Comparison of ENCODE assay signal across 29 cellular contexts in the genomic region with DNA sequence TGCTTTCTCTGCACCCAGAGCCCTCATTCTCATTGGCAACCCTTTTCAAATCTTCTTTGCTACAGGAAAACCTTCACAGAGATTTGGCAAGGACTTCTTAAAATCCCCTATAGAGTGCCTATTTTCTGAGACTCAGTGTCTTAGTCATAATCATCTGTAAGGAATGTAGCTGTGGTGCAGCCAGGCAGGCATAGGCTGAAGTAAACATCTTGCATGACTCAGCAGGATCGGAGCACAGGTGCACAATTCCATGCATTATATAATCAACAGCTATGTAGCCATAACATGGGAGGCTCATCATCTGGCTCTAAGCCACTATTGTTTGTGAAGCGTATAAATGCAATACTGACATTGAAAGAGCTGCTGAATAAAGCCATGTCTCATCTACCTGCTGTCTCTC.
"Had no signal": no experiment of that assay in that cellular context is flagged by ENCODE, and none has a peak within 500 bp of the region (broad histone marks: within the 10 kb centered on the region; RNA-seq: fewer than 3 reads in every experiment).

No MANE protein-coding gene starts in this region.

- H3K9me3 Mint-ChIP-seq: activated CD4-positive, alpha-beta T cell treated with anti-CD3 and anti-CD28 coated beads, Interleukin-2, amount 10 ng/mL, durations not matched to agents 24 days and 14 days; activated CD8-positive, alpha-beta T cell treated with anti-CD3 and anti-CD28 coated beads for 36 hours; activated naive CD8-positive, alpha-beta T cell treated with anti-CD3 and anti-CD28 coated beads, Interleukin-2, amount 50 U/mL, for 24 hours; effector memory CD8-positive, alpha-beta T cell; memory B cell; T-helper 1 cell treated with Interleukin-12 subunit alpha and Interleukin-12 subunit beta and Interleukin-4 antibody, amounts not matched to agents 30 μg/mL and 1 μg/mL, for 36 hours had no signal

- H3K9me3 ChIP-seq: body of pancreas, esophagus muscularis mucosa, tibial artery had no signal

- H3K27me3 ChIP-seq: body of pancreas, esophagus muscularis mucosa, tibial artery had no signal

- H3K4me1 ChIP-seq: body of pancreas, esophagus muscularis mucosa, parathyroid adenoma, tibial artery had no signal

- ATAC-seq: activated CD8-positive, alpha-beta memory T cell treated with anti-CD3 and anti-CD28 coated beads, Interleukin-2, amount 10 ng/mL, durations not matched to agents 7 days and 5 days; activated CD8-positive, alpha-beta T cell treated with anti-CD3 and anti-CD28 coated beads for 36 hours; activated naive CD8-positive, alpha-beta T cell treated with anti-CD3 and anti-CD28 coated beads, Interleukin-2, amount 50 U/mL, for 24 hours; body of pancreas; effector memory CD8-positive, alpha-beta T cell; left cardiac atrium; right cardiac atrium; stimulated activated naive CD8-positive, alpha-beta T cell treated with anti-CD3 and anti-CD28 coated beads, Interleukin-15, Interleukin-2, amounts not matched to agents 100 U/mL and 50 U/mL, for 24 hours had no signal

- H3K36me3 Mint-ChIP-seq: activated CD8-positive, alpha-beta memory T cell treated with anti-CD3 and anti-CD28 coated beads, Interleukin-2, amount 10 ng/mL, durations not matched to agents 7 days and 5 days; memory B cell had no signal

- H3K4me3 ChIP-seq: body of pancreas, esophagus muscularis mucosa, tibial artery had no signal

- H3K27ac Mint-ChIP-seq: activated CD4-positive, alpha-beta T cell treated with anti-CD3 and anti-CD28 coated beads, Interleukin-2, amount 10 ng/mL, durations not matched to agents 24 days and 14 days; activated CD8-positive, alpha-beta memory T cell treated with anti-CD3 and anti-CD28 coated beads, Interleukin-2, amount 10 ng/mL, durations not matched to agents 7 days and 5 days; activated CD8-positive, alpha-beta T cell treated with anti-CD3 and anti-CD28 coated beads for 36 hours; activated naive CD8-positive, alpha-beta T cell treated with anti-CD3 and anti-CD28 coated beads, Interleukin-2, amount 50 U/mL, for 24 hours; effector memory CD8-positive, alpha-beta T cell; memory B cell; nephron progenitor cell; T-helper 1 cell treated with Interleukin-12 subunit alpha and Interleukin-12 subunit beta and Interleukin-4 antibody, amounts not matched to agents 30 μg/mL and 1 μg/mL, for 36 hours had no signal

- H3K9ac ChIP-seq: parathyroid adenoma had no signal

- H3K4me1 Mint-ChIP-seq: activated CD4-positive, alpha-beta T cell treated with anti-CD3 and anti-CD28 coated beads, Interleukin-2, amount 10 ng/mL, durations not matched to agents 24 days and 14 days; activated CD8-positive, alpha-beta memory T cell treated with anti-CD3 and anti-CD28 coated beads, Interleukin-2, amount 10 ng/mL, durations not matched to agents 7 days and 5 days; activated naive CD8-positive, alpha-beta T cell treated with anti-CD3 and anti-CD28 coated beads, Interleukin-2, amount 50 U/mL, for 24 hours; memory B cell; nephron progenitor cell had no signal

- H2AFZ ChIP-seq: parathyroid adenoma had no signal

- H3K27ac ChIP-seq: body of pancreas, esophagus muscularis mucosa, parathyroid adenoma, tibial artery had no signal

- H3K4me3 Mint-ChIP-seq: activated CD4-positive, alpha-beta T cell treated with anti-CD3 and anti-CD28 coated beads, Interleukin-2, amount 10 ng/mL, durations not matched to agents 24 days and 14 days; activated CD8-positive, alpha-beta memory T cell treated with anti-CD3 and anti-CD28 coated beads, Interleukin-2, amount 10 ng/mL, durations not matched to agents 7 days and 5 days; activated CD8-positive, alpha-beta T cell treated with anti-CD3 and anti-CD28 coated beads for 36 hours; activated naive CD8-positive, alpha-beta T cell treated with anti-CD3 and anti-CD28 coated beads, Interleukin-2, amount 50 U/mL, for 24 hours; effector memory CD8-positive, alpha-beta T cell; memory B cell; nephron progenitor cell; T-helper 1 cell treated with Interleukin-12 subunit alpha and Interleukin-12 subunit beta and Interleukin-4 antibody, amounts not matched to agents 30 μg/mL and 1 μg/mL, for 36 hours had no signal

- DNase-seq: activated CD4-positive, alpha-beta T cell treated with anti-CD3 and anti-CD28 coated beads, Interleukin-2, amount 10 ng/mL, durations not matched to agents 24 days and 14 days; activated CD8-positive, alpha-beta memory T cell treated with anti-CD3 and anti-CD28 coated beads, Interleukin-2, amount 10 ng/mL, durations not matched to agents 7 days and 5 days; activated CD8-positive, alpha-beta T cell treated with anti-CD3 and anti-CD28 coated beads for 36 hours; activated effector memory CD4-positive, alpha-beta T cell treated with anti-CD3 and anti-CD28 coated beads, Interleukin-2, amount 50 U/mL, for 16 hours; activated naive CD4-positive, alpha-beta T cell treated with anti-CD3 and anti-CD28 coated beads, Interleukin-2, amount 50 U/mL, for 16 hours; activated naive CD8-positive, alpha-beta T cell treated with anti-CD3 and anti-CD28 coated beads, Interleukin-2, amount 50 U/mL, for 24 hours; activated T-cell treated with anti-CD3 and anti-CD28 coated beads for 4 hours; body of pancreas; caudate nucleus; effector memory CD8-positive, alpha-beta T cell; head of caudate nucleus; hypothalamus; islet precursor cell; left cardiac atrium; nephron progenitor cell; nucleus accumbens; right cardiac atrium; stimulated activated CD4-positive, alpha-beta T cell treated with anti-CD3 and anti-CD28 coated beads, Interleukin-12 subunit alpha, Interleukin-12 subunit beta, amount 100 ng/mL, for 4 hours; stimulated activated CD4-positive, alpha-beta T cell treated with anti-CD3 and anti-CD28 coated beads, Interleukin-4, amount 100 ng/mL, for 4 hours; stimulated activated naive CD8-positive, alpha-beta T cell treated with anti-CD3 and anti-CD28 coated beads, Interleukin-15, Interleukin-2, amounts not matched to agents 100 U/mL and 50 U/mL, for 24 hours; substantia nigra; T1000; tibial artery had no signal

- H3K27me3 Mint-ChIP-seq: activated CD4-positive, alpha-beta T cell treated with anti-CD3 and anti-CD28 coated beads, Interleukin-2, amount 10 ng/mL, durations not matched to agents 24 days and 14 days; activated CD8-positive, alpha-beta memory T cell treated with anti-CD3 and anti-CD28 coated beads, Interleukin-2, amount 10 ng/mL, durations not matched to agents 7 days and 5 days; activated CD8-positive, alpha-beta T cell treated with anti-CD3 and anti-CD28 coated beads for 36 hours; activated naive CD8-positive, alpha-beta T cell treated with anti-CD3 and anti-CD28 coated beads, Interleukin-2, amount 50 U/mL, for 24 hours; effector memory CD8-positive, alpha-beta T cell; memory B cell had no signal

- FAIRE-seq: endothelial cell of umbilical vein, frontal cortex had no signal

- H3K36me3 ChIP-seq: esophagus muscularis mucosa, tibial artery had no signal

- H3K79me2 ChIP-seq: parathyroid adenoma had no signal
